ENCODE assay signal across 8 cellular contexts in genomic region chr7:73725703-73726466, GRCh38. TPM values are rescaled to one million over a fixed set of nuclear protein-coding genes. Genes with fewer than 3 reads are reported as not detected.
DNase-seq lines count a peak whose midpoint lies in the region; ATAC-seq and TF ChIP-seq lines count a peak whose summit lies in the region.

No MANE protein-coding gene starts in this region.

- H2AFZ ChIP-seq in PC-9 = no peak overlapping the region

- no peak overlapping the region for H3K4me3 ChIP-seq in Jurkat, Clone E6-1 (ENCODE audit: low read length)
- H3K4me3 ChIP-seq in PC-9 (no peak overlapping the region), esophagus muscularis mucosa (no peak overlapping the region)

- no peak overlapping the region for H3K27ac Mint-ChIP-seq in natural killer cell

- H3K4me3 Mint-ChIP-seq in natural killer cell = no peak overlapping the region

- H3K4me1 ChIP-seq in PC-9 (replicated peaks; ENCODE audit: insufficient read depth) (peaks cover 15% of the 10 kb centered on the region), esophagus muscularis mucosa (peaks cover 4 to 14% (median 8%) of the 10 kb centered on the region in 4 donors)

- H3K27ac ChIP-seq in PC-9 (no peak overlapping the region), esophagus muscularis mucosa (replicated peaks in 1 of 4) (no peak overlapping the region)

- H4K20me1 ChIP-seq in PC-9 (ENCODE audit: insufficient read depth) = no peaks in the 10 kb centered on the region

- no peak for TF ChIP-seq EP300 in esophagus muscularis mucosa (IDR thresholded peaks at IDR 0.05)

- DNase-seq in CMK (ENCODE audit: low read depth) = peak; percentile 45
- peak; percentile 53 for DNase-seq in Jurkat, Clone E6-1 (ENCODE audit: low read depth, low spot score)
- DNase-seq in PC-9 = peak; percentile 72 to 96
- peak; percentile 86 for DNase-seq in activated T-cell treated with anti-CD3 and anti-CD28 coated beads for 48 hours (ENCODE audit: low read depth)
- peak; percentile 96 for DNase-seq in esophagus muscularis mucosa (ENCODE audit: extremely low spot score)
- peak; percentile 89 for DNase-seq in natural killer cell
- peak; percentile 54 to 95 (median 84) for DNase-seq in stimulated activated naive CD4-positive, alpha-beta T cell (lab: John Stamatoyannopoulos, UW)

- H3K9me3 ChIP-seq in PC-9 (ENCODE audit: insufficient read depth, low read depth) = no peaks in the 10 kb centered on the region
- H3K9me3 ChIP-seq in esophagus muscularis mucosa = no peaks in the 10 kb centered on the region

- H3K9me3 Mint-ChIP-seq in natural killer cell = no peaks in the 10 kb centered on the region

- WGBS in esophagus muscularis mucosa = 9% methylated on average over 7 of the region's 8 CpGs

- H3K36me3 ChIP-seq in PC-9 (ENCODE audit: low read depth) (no peaks in the 10 kb centered on the region), esophagus muscularis mucosa (no peaks in the 10 kb centered on the region)

- no peak overlapping the region for H3K4me2 ChIP-seq in PC-9

- peaks cover 29% of the 10 kb centered on the region; the same call in 1 of the 2 replicates for H3F3A ChIP-seq in PC-9 (ENCODE audit: insufficient read depth, low read depth)

- POLR2A ChIA-PET in PC-9 (lab: Charles Lee; ENCODE audit: unreplicated experiment) = interaction anchor here (0.6 to 0.7 kb wide), 3 partner anchors 10 to 113 kb away, joined by 3 to 9 read pairs (median 4); no protein-coding TSS in a partner anchor

- no peaks in the 10 kb centered on the region for H3K4me1 Mint-ChIP-seq in natural killer cell

- H3K27me3 ChIP-seq in PC-9 (ENCODE audit: insufficient read depth, low read depth) = no peaks in the 10 kb centered on the region
- H3K27me3 ChIP-seq in esophagus muscularis mucosa = peaks cover 0 to 18% (median 0%) of the 10 kb centered on the region in 4 donors

- TF ChIP-seq POLR2A in esophagus muscularis mucosa (IDR thresholded peaks at IDR 0.05; ENCODE audit: low read depth) = no peak

- CTCF ChIA-PET in PC-9 (lab: Charles Lee) = interaction anchor here (0.5 to 1.3 kb wide), 6 partner anchors 28 to 134 kb away, joined by 3 to 7 read pairs (median 4); no protein-coding TSS in a partner anchor

- H3K36me3 Mint-ChIP-seq in natural killer cell = no peaks in the 10 kb centered on the region

- no peaks in the 10 kb centered on the region for H3K9me2 ChIP-seq in PC-9 (ENCODE audit: insufficient read depth)

- TF ChIP-seq CTCF in PC-9 (conservative IDR thresholded peaks at IDR 0.05) = peak; percentile 94
- peak; percentile 95 to 99 (median 98) for TF ChIP-seq CTCF in esophagus muscularis mucosa (IDR thresholded peaks at IDR 0.05)
- TF ChIP-seq CTCF in natural killer cell (IDR thresholded peaks at IDR 0.05) = peak; percentile 89

- H3K79me2 ChIP-seq in PC-9 (ENCODE audit: low read depth) = no peaks in the 10 kb centered on the region

- peak; percentile 82 for ATAC-seq in GM21381 (IDR thresholded peaks at IDR 0.05; ENCODE audit: unreplicated experiment)
- ATAC-seq in natural killer cell = peak; percentile 96 to 100 (median 100)

- no TSS peak for BruUV-seq in PC-9 (replicated peaks; lab: Mats Ljungman, UMichigan)

- peaks cover 11 to 12% of the 10 kb centered on the region in 2 donors for H3K27me3 Mint-ChIP-seq in natural killer cell (ENCODE audit: low read depth in 2 of 2)

- intact Hi-C loops in PC-9 (cut with micrococcal nuclease; ENCODE audit: unreplicated experiment) = loop anchor here (1.0 kb wide), 1 partner anchor 118 kb away; no protein-coding TSS in a partner anchor
- intact Hi-C loops in esophagus muscularis mucosa (cut with DNase I) = loop anchor here (1.0 to 10.0 kb wide), 2 partner anchors 61 to 119 kb away; partner anchors contain the start of gene VPS37D
- intact Hi-C loops in natural killer cell (cut with micrococcal nuclease) = loop anchor here (1.0 to 5.0 kb wide), 2 partner anchors 119 to 204 kb away; partner anchors contain the start of gene BAZ1B

RNA-seq across cellular contexts. Expression of gene STX1A, which starts 6.4 kb away (rescaled TPM):
- 5.7 TPM for polyA plus RNA-seq in Jurkat, Clone E6-1 (2012; ENCODE audit: insufficient read depth, insufficient read length)
- total RNA-seq in PC-9 (2021) (39.1 and 40.5 TPM in 2 replicates), esophagus muscularis mucosa (10 to 100 TPM in 2 of 4 donors, 1 to 10 TPM in 2; 7.1 to 16.0 (median 9.6) TPM), natural killer cell (10 to 100 TPM; 13.2 to 20.4 (median 14.7) TPM)

RNA-seq across cellular contexts. Expression of gene ABHD11, which starts 12.7 kb away (rescaled TPM):
- 18.0 TPM for polyA plus RNA-seq in Jurkat, Clone E6-1 (2012; ENCODE audit: insufficient read depth, insufficient read length)
- total RNA-seq in PC-9 (2021) = 74.4 and 92.6 TPM in 2 replicates
- total RNA-seq in esophagus muscularis mucosa = 1 to 10 TPM; 6.1 to 7.9 (median 7.2) TPM
- total RNA-seq in natural killer cell = 10 to 100 TPM; 14.7 to 23.7 (median 20.0) TPM

RNA-seq across cellular contexts. Expression of gene BUD23, which starts 42.5 kb away (rescaled TPM):
- polyA plus RNA-seq in Jurkat, Clone E6-1 (2012; ENCODE audit: insufficient read depth, insufficient read length) = 181 TPM
- total RNA-seq in PC-9 (2021) (122 and 158 TPM in 2 replicates), esophagus muscularis mucosa (10 to 100 TPM; 43.2 to 51.5 (median 48.6) TPM), natural killer cell (100 to 1,000 TPM in 1 of 3 donors, 10 to 100 TPM in 2; 93.1 to 101 (median 94.2) TPM)

RNA-seq across cellular contexts. Expression of gene DNAJC30, which starts 42.6 kb away (rescaled TPM):
- polyA plus RNA-seq in Jurkat, Clone E6-1 (2012; ENCODE audit: insufficient read depth, insufficient read length) = 6.7 TPM
- 8.0 and 9.5 TPM in 2 replicates for total RNA-seq in PC-9 (2021)
- total RNA-seq in esophagus muscularis mucosa = 1 to 10 TPM; 4.5 to 7.5 (median 5.5) TPM
- total RNA-seq in natural killer cell = 1 to 10 TPM; 8.7 to 9.9 (median 9.3) TPM

RNA-seq across cellular contexts. Expression of gene CLDN3, which starts 44.2 kb away (rescaled TPM):
- 1.1 TPM for polyA plus RNA-seq in Jurkat, Clone E6-1 (2012; ENCODE audit: insufficient read depth, insufficient read length)
- total RNA-seq in PC-9 (2021) (31.3 and 45.2 TPM in 2 replicates), esophagus muscularis mucosa (under 1 TPM in 1 of 4 donors, not detected in 3; 0.80 TPM), natural killer cell (not detected)

Comparison
In these comparisons a context has a peak if more than half of its experiments do, and no peak if none do; other contexts are left out.
1. DNase-seq: peak in every context shown above with its lines; median percentile 96 in esophagus muscularis mucosa; 89 in natural killer cell; 86 in activated T-cell treated with anti-CD3 and anti-CD28 coated beads for 48 hours; 84 in PC-9; 84 in stimulated activated naive CD4-positive, alpha-beta T cell; 53 in Jurkat, Clone E6-1; 45 in CMK.